11 cellular contexts compared by ENCODE assay signal in genomic region chr17:34499576-34499975, GRCh38.
A peak's percentile ranks its signal among the peaks of the same experiment; 100 is the strongest.
DNase-seq lines count a peak whose midpoint lies in the region; ATAC-seq and TF ChIP-seq lines count a peak whose summit lies in the region.
"Had no signal": no experiment of that assay in that cellular context is flagged by ENCODE, and none has a peak within 500 bp of the region (broad histone marks: within the 10 kb centered on the region; RNA-seq: fewer than 3 reads in every experiment).

No MANE protein-coding gene starts in this region.

- no peak overlapping the region for H3K4me3 ChIP-seq in BE2C (ENCODE audit: low read depth, low read length)
- H3K4me3 ChIP-seq: suprapubic skin had no signal

- in situ Hi-C loops in Caki2 (cut with HindIII; ENCODE audit: low pct_unique_long_range_greater_than_20kb, low sequenced_read_pairs) = no loop called here

- no peak for ATAC-seq in activated CD8-positive, alpha-beta T cell treated with anti-CD3 and anti-CD28 coated beads for 36 hours
- no peak for ATAC-seq in HG02642 (IDR thresholded peaks at IDR 0.05; ENCODE audit: poor library complexity, unreplicated experiment)

- H3K4me1 ChIP-seq in BE2C = no peaks in the 10 kb centered on the region
- H3K4me1 ChIP-seq: suprapubic skin had no signal

- H3K4me3 Mint-ChIP-seq in activated CD8-positive, alpha-beta T cell treated with anti-CD3 and anti-CD28 coated beads for 36 hours = no peak overlapping the region

- no peaks in the 10 kb centered on the region for H3K36me3 ChIP-seq in BE2C
- H3K36me3 ChIP-seq: suprapubic skin had no signal

- CTCF ChIA-PET in activated CD8-positive, alpha-beta T cell treated with anti-CD3 and anti-CD28 coated beads for 36 hours (lab: Charles Lee) = no interaction called here

- TF ChIP-seq CTCF in activated CD8-positive, alpha-beta T cell treated with anti-CD3 and anti-CD28 coated beads for 36 hours (IDR thresholded peaks at IDR 0.05) = no peak
- TF ChIP-seq CTCF in BE2C (IDR thresholded peaks at IDR 0.05; ENCODE audit: low read depth, low read length) = no peak

- DNase-seq in Caki2 (ENCODE audit: low read depth) = peak; percentile 37
- peak; percentile 66 for DNase-seq in HT-29 (ENCODE audit: low spot score)
- DNase-seq in activated CD8-positive, alpha-beta T cell treated with anti-CD3 and anti-CD28 coated beads for 36 hours = peak; percentile 35
- DNase-seq in iris pigment epithelial cell (ENCODE audit: low read depth) = peak; percentile 44
- no peak for DNase-seq in activated effector memory CD4-positive, alpha-beta T cell treated with anti-CD3 and anti-CD28 coated beads, Interleukin-2, amount 50 U/mL, for 16 hours
- no peak for DNase-seq in BE2C
- no peak for DNase-seq in medulla oblongata (ENCODE audit: extremely low spot score)
- DNase-seq: mesenchymal stem cell, NCI-H226 had no signal

- H3K9me3 ChIP-seq in BE2C = no peaks in the 10 kb centered on the region
- H3K9me3 ChIP-seq: suprapubic skin had no signal

- intact Hi-C loops in activated CD8-positive, alpha-beta T cell treated with anti-CD3 and anti-CD28 coated beads for 36 hours (cut with micrococcal nuclease) = no loop called here

- H3K27me3 ChIP-seq in BE2C = peaks cover 12% of the 10 kb centered on the region; the same call in 1 of the 2 replicates

- H3K27me3 Mint-ChIP-seq in activated CD8-positive, alpha-beta T cell treated with anti-CD3 and anti-CD28 coated beads for 36 hours = peaks cover 23% of the 10 kb centered on the region

- POLR2A ChIA-PET in activated CD8-positive, alpha-beta T cell treated with anti-CD3 and anti-CD28 coated beads for 36 hours (lab: Charles Lee) = no interaction called here

- H3K27ac Mint-ChIP-seq in activated CD8-positive, alpha-beta T cell treated with anti-CD3 and anti-CD28 coated beads for 36 hours = no peak overlapping the region

- H3K9me3 Mint-ChIP-seq in activated CD8-positive, alpha-beta T cell treated with anti-CD3 and anti-CD28 coated beads for 36 hours = no peaks in the 10 kb centered on the region

- no peaks in the 10 kb centered on the region for H3K36me3 Mint-ChIP-seq in activated CD8-positive, alpha-beta T cell treated with anti-CD3 and anti-CD28 coated beads for 36 hours (ENCODE audit: low read depth)

- H3K4me1 Mint-ChIP-seq in activated CD8-positive, alpha-beta T cell treated with anti-CD3 and anti-CD28 coated beads for 36 hours (ENCODE audit: low read depth) = peaks cover 10% of the 10 kb centered on the region

Comparison
In these comparisons a context has a peak if more than half of its experiments do, and no peak if none do; other contexts are left out.
1. DNase-seq: peak in Caki2 (single experiment), HT-29 (single experiment), activated CD8-positive, alpha-beta T cell treated with anti-CD3 and anti-CD28 coated beads for 36 hours (single experiment) and iris pigment epithelial cell (single experiment); none in activated effector memory CD4-positive, alpha-beta T cell treated with anti-CD3 and anti-CD28 coated beads, Interleukin-2, amount 50 U/mL, for 16 hours (single experiment), BE2C (single experiment) and medulla oblongata (single experiment).